In genomic region chr3:147333098-147333497, GRCh38 we compare ENCODE assay signal across 23 cellular contexts.
DNase-seq lines count a peak whose midpoint lies in the region; FAIRE-seq and TF ChIP-seq lines count a peak whose summit lies in the region.
"Had no signal": no experiment of that assay in that cellular context is flagged by ENCODE, and none has a peak within 500 bp of the region (broad histone marks: within the 10 kb centered on the region; RNA-seq: fewer than 3 reads in every experiment).

No MANE protein-coding gene starts in this region.

- H3K79me2 ChIP-seq in H1 (ENCODE audit: control insufficient read depth in 1 of 2, insufficient read depth in 2 of 2, low read length in 2 of 2): no peaks in the 10 kb centered on the region

- H3K23ac ChIP-seq in H1 (ENCODE audit: insufficient read length): no peak overlapping the region

- WGBS in H1 (ENCODE audit: extremely low coverage in 1 of 2, insufficient coverage in 1 of 2, insufficient read length in 1 of 2, insufficient replicate concordance in 2 of 2, low coverage in 1 of 2, low lambda C conversion rate in 2 of 2, missing lambda C conversion rate in 1 of 2), 2 experiments: 79% methylated on average over 3 of the region's 3 CpGs; no CpG with 5 or more reads in 1 of the 2 experiments

- no peak overlapping the region for H2BK12ac ChIP-seq in H1 (ENCODE audit: low read depth, low read length)

- POLR2A ChIA-PET in H1 (lab: Charles Lee; ENCODE audit: partially characterized antibody): no interaction called here

- H2BK15ac ChIP-seq in H1 (ENCODE audit: low read length): no peak overlapping the region

- no peaks in the 10 kb centered on the region for H4K20me1 ChIP-seq in H1 (replicated peaks in 1 of 2; ENCODE audit: control insufficient read depth in 1 of 2, insufficient read depth in 2 of 2, low read length in 2 of 2)
- H4K20me1 ChIP-seq: BLaER1 treated with 17β-estradiol and CSF1 and Interleukin-3, amounts not matched to agents 10 nM and 100 nM had no signal

- H3K18ac ChIP-seq in H1 (ENCODE audit: extremely low read depth, low read length): no peak overlapping the region

- no peak overlapping the region for H3K14ac ChIP-seq in H1 (ENCODE audit: insufficient read length)

- DNase-seq in NCI-H510A treated with DMSO at 0.1 percent for 48 hours (lab: John Stamatoyannopoulos, UW) (peak; percentile 25), NCI-H510A (lab: John Stamatoyannopoulos, UW) (no peak), H1 (ENCODE audit: low read depth in 1 of 2, low spot score in 2 of 2) (no peak), AG20443 (ENCODE audit: low spot score) (no peak), HCEC 1CT (no peak)
- DNase-seq in Jurkat, Clone E6-1 (ENCODE audit: low read depth, low spot score): peak; percentile 9
- DNase-seq: ACHN; AML-193; Caco-2; Calu3; CD4-positive, alpha-beta T cell; CD8-positive, alpha-beta T cell; DMS79 treated with DMSO at 0.1 percent for 48 hours; EL; GDM1 had no signal

- no peak for TF ChIP-seq EP300 in H1 (IDR thresholded peaks at IDR 0.05; ENCODE audit: borderline replicate concordance in 1 of 2, low read depth in 2 of 2, low read length in 2 of 2)

- H3K36me3 ChIP-seq in H1 (ENCODE audit: control insufficient read depth in 2 of 4, insufficient read depth in 4 of 4, low read length in 3 of 4): no peaks in the 10 kb centered on the region
- H3K36me3 ChIP-seq: BLaER1 treated with 17β-estradiol and CSF1 and Interleukin-3, amounts not matched to agents 10 nM and 100 nM had no signal

- no peaks in the 10 kb centered on the region for H3K4me1 ChIP-seq in H1 (replicated peaks in 1 of 4; ENCODE audit: control insufficient read depth in 3 of 4, insufficient read depth in 4 of 4, low read length in 3 of 4)
- H3K4me1 ChIP-seq: BLaER1 treated with 17β-estradiol and CSF1 and Interleukin-3, amounts not matched to agents 10 nM and 100 nM; Caco-2 had no signal

- no peak overlapping the region for H4K5ac ChIP-seq in H1 (ENCODE audit: insufficient read length, low read depth, low read length)

- H3K23me2 ChIP-seq in H1 (ENCODE audit: low read depth, low read length): no peaks in the 10 kb centered on the region

- FAIRE-seq in H1 (lab: Jason Lieb, UNC): no peak
- FAIRE-seq: A204.1, D721Med, GM12878, GM12892, GM18507 had no signal

- peaks cover 0 to 1% (median 0%) of the 10 kb centered on the region in 4 experiments; a peak in 1 of 7 replicates for H3K27me3 ChIP-seq in H1 (replicated peaks in 1 of 4; ENCODE audit: control insufficient read depth in 3 of 4, extremely low read depth in 1 of 4, insufficient read depth in 3 of 4, low read length in 3 of 4)
- H3K27me3 ChIP-seq: BLaER1 treated with 17β-estradiol and CSF1 and Interleukin-3, amounts not matched to agents 10 nM and 100 nM had no signal

- no peak overlapping the region for H3K4ac ChIP-seq in H1 (replicated peaks; ENCODE audit: insufficient read length, low read depth, low read length)

- no peak overlapping the region for H2AK5ac ChIP-seq in H1 (ENCODE audit: low read depth, low read length)

- H3K56ac ChIP-seq in H1 (replicated peaks; ENCODE audit: insufficient read length, low read depth, low read length): no peak overlapping the region

- no peak overlapping the region for H2BK5ac ChIP-seq in H1 (ENCODE audit: low read depth, low read length)

- no peak overlapping the region for H3K4me3 ChIP-seq in Jurkat, Clone E6-1 (ENCODE audit: low read length)
- H3K4me3 ChIP-seq in H1 (ENCODE audit: extremely low read depth in 1 of 4, insufficient read depth in 2 of 4, low read depth in 3 of 4, low read length in 4 of 4): no peak overlapping the region
- H3K4me3 ChIP-seq: BLaER1 treated with 17β-estradiol and CSF1 and Interleukin-3, amounts not matched to agents 10 nM and 100 nM; GM12878 had no signal

- no peak for TF ChIP-seq POLR2A in H1 (IDR thresholded peaks at IDR 0.05; ENCODE audit: control extremely low read depth in 1 of 2, low read depth in 2 of 2, low read length in 2 of 2)

- no peak overlapping the region for H3K9ac ChIP-seq in H1 (replicated peaks in 1 of 4; ENCODE audit: extremely low read depth in 1 of 4, low read depth in 3 of 4, low read length in 3 of 4)
- H3K9ac ChIP-seq: BLaER1 treated with 17β-estradiol and CSF1 and Interleukin-3, amounts not matched to agents 10 nM and 100 nM had no signal

- H2AFZ ChIP-seq in H1 (ENCODE audit: low read length): peak overlapping the region; percentile 79; the same call in 1 of the 2 replicates

- H2BK20ac ChIP-seq in H1 (ENCODE audit: low read length): no peak overlapping the region

- no peak for TF ChIP-seq RAD21 in H1 (IDR thresholded peaks at IDR 0.05 in 1 of 2, conservative IDR thresholded peaks at IDR 0.05 in 1 of 2; ENCODE audit: low read depth in 2 of 2, low read length in 2 of 2)

- H4K91ac ChIP-seq in H1 (replicated peaks; ENCODE audit: insufficient read length, low read length): no peak overlapping the region

- CTCF ChIA-PET in H1 (lab: Charles Lee; ENCODE audit: partially characterized antibody): interaction anchor here (1.1 to 1.3 kb wide), 2 partner anchors 13 to 142 kb away, joined by 3 read pairs; no protein-coding TSS in a partner anchor

- H3K4me2 ChIP-seq in H1 (ENCODE audit: insufficient read depth in 1 of 2, low read depth in 2 of 2, low read length in 2 of 2): no peak overlapping the region
- H3K4me2 ChIP-seq: BLaER1 treated with 17β-estradiol and CSF1 and Interleukin-3, amounts not matched to agents 10 nM and 100 nM had no signal

- H3K79me1 ChIP-seq in H1 (ENCODE audit: low read depth, low read length): no peaks in the 10 kb centered on the region

- no peak overlapping the region for H4K8ac ChIP-seq in H1 (ENCODE audit: extremely low read depth, insufficient read depth, low read length)

- no peak for TF ChIP-seq CTCF in H1 (IDR thresholded peaks at IDR 0.05; ENCODE audit: control extremely low read depth in 1 of 3, insufficient read depth in 1 of 3, low read depth in 1 of 3, low read length in 3 of 3)

- no peak overlapping the region for H3K27ac ChIP-seq in H1 (ENCODE audit: low read depth, low read length)
- H3K27ac ChIP-seq: 22Rv1; BLaER1 treated with 17β-estradiol and CSF1 and Interleukin-3, amounts not matched to agents 10 nM and 100 nM; C4-2B had no signal

- H3K9me3 ChIP-seq in H1 (ENCODE audit: insufficient read depth in 2 of 2, low read depth in 1 of 2, low read length in 1 of 2): no peaks in the 10 kb centered on the region
- H3K9me3 ChIP-seq: BLaER1 treated with 17β-estradiol and CSF1 and Interleukin-3, amounts not matched to agents 10 nM and 100 nM; Caco-2 had no signal

- no peak overlapping the region for H2BK120ac ChIP-seq in H1 (replicated peaks; ENCODE audit: low read depth, low read length)

TF ChIP-seq in H1, 55 proteins besides CTCF, POLR2A, EP300 and RAD21:
- no peak for TF ChIP-seq TCF12 (IDR thresholded peaks at IDR 0.05; ENCODE audit: low read depth, low read length)
- TF ChIP-seq, protein P1, sequence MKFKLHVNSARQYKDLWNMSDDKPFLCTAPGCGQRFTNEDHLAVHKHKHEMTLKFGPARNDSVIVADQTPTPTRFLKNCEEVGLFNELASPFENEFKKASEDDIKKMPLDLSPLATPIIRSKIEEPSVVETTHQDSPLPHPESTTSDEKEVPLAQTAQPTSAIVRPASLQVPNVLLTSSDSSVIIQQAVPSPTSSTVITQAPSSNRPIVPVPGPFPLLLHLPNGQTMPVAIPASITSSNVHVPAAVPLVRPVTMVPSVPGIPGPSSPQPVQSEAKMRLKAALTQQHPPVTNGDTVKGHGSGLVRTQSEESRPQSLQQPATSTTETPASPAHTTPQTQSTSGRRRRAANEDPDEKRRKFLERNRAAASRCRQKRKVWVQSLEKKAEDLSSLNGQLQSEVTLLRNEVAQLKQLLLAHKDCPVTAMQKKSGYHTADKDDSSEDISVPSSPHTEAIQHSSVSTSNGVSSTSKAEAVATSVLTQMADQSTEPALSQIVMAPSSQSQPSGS (IDR thresholded peaks at IDR 0.05; ENCODE audit: low read length): no peak
- no peak for TF ChIP-seq RBBP5 (IDR thresholded peaks at IDR 0.05; ENCODE audit: borderline replicate concordance, low read depth, low read length)
- TF ChIP-seq CEBPB (IDR thresholded peaks at IDR 0.05; ENCODE audit: low read depth, low read length): no peak
- no peak for TF ChIP-seq BCL11A (IDR thresholded peaks at IDR 0.05; ENCODE audit: low read depth in 2 of 2, low read length in 2 of 2)
- no peak for TF ChIP-seq RXRA (IDR thresholded peaks at IDR 0.05; ENCODE audit: insufficient read depth, low read depth, low read length)
- no peak for TF ChIP-seq SIX5 (IDR thresholded peaks at IDR 0.05; ENCODE audit: low read depth, low read length)
- no peak for TF ChIP-seq RFX5 (IDR thresholded peaks at IDR 0.05; ENCODE audit: borderline replicate concordance, low read depth, low read length)
- no peak for TF ChIP-seq CHD2 (IDR thresholded peaks at IDR 0.05; ENCODE audit: low read length)
- no peak for TF ChIP-seq E2F6 (IDR thresholded peaks at IDR 0.05)
- no peak for TF ChIP-seq POU5F1 (IDR thresholded peaks at IDR 0.05; ENCODE audit: low read depth, low read length)
- no peak for TF ChIP-seq HDAC2 (IDR thresholded peaks at IDR 0.05; ENCODE audit: borderline replicate concordance in 1 of 2, low read depth in 2 of 2, low read length in 2 of 2)
- no peak for TF ChIP-seq RNF2 (IDR thresholded peaks at IDR 0.05; ENCODE audit: borderline replicate concordance, low read depth, low read length, missing control alignments, poor library complexity, severe bottlenecking)

Comparison
In these comparisons a context has a peak if more than half of its experiments do, and no peak if none do; other contexts are left out.
1. DNase-seq: peak in NCI-H510A treated with DMSO at 0.1 percent for 48 hours (single experiment) and Jurkat, Clone E6-1 (single experiment); none in NCI-H510A (single experiment), H1 (0 of 2), AG20443 (single experiment) and HCEC 1CT (single experiment).